Comparison of ENCODE assay signal across 18 cellular contexts in the genomic region with DNA sequence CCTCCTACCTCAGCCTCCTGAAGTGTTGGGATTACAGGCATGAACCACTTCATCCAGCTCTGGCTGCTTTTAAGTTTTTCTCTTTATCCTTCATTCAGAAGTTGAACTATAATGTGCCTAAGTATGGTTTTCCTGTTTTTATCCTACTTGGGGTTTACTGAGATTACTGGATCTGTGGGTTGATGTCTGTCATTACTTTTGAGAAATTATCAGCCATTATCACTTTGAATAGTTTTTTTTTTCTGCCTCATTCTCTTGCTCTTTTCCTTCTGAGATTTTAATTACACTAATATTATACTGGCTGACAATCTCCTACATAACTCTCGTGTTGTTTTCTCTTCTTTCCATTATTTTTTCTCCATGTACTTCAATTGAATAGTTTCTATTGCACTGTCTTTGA. TPM values are rescaled to one million over a fixed set of nuclear protein-coding genes. Genes with fewer than 3 reads are reported as not detected.
DNase-seq lines count a peak whose midpoint lies in the region; ATAC-seq and FAIRE-seq lines count a peak whose summit lies in the region.
"Had no signal": no experiment of that assay in that cellular context is flagged by ENCODE, and none has a peak within 500 bp of the region (broad histone marks: within the 10 kb centered on the region; RNA-seq: fewer than 3 reads in every experiment).

No MANE protein-coding gene starts in this region.

- no peak for ATAC-seq in activated T-cell treated with anti-CD3 and anti-CD28 coated beads, Interleukin-2, amount 50 U/mL, for 72 hours (replicated peaks in 1 of 2)
- no peak for ATAC-seq in HG03095 (IDR thresholded peaks at IDR 0.05; ENCODE audit: unreplicated experiment)
- ATAC-seq: A549; CD8-positive, alpha-beta T cell had no signal

- H3K4me1 Mint-ChIP-seq in activated T-cell treated with anti-CD3 and anti-CD28 coated beads, Interleukin-2, amount 50 U/mL, for 72 hours (ENCODE audit: low read depth), result no peaks in the 10 kb centered on the region
- H3K4me1 Mint-ChIP-seq: B cell had no signal

- no peak overlapping the region for H3K4me3 Mint-ChIP-seq in activated T-cell treated with anti-CD3 and anti-CD28 coated beads, Interleukin-2, amount 50 U/mL, for 72 hours
- H3K4me3 Mint-ChIP-seq: B cell; CD4-positive, alpha-beta T cell; CD8-positive, alpha-beta T cell had no signal

- peaks cover 24% of the 10 kb centered on the region for H3K27me3 Mint-ChIP-seq in activated T-cell treated with anti-CD3 and anti-CD28 coated beads, Interleukin-2, amount 50 U/mL, for 72 hours (ENCODE audit: low read depth)

- no peak for DNase-seq in activated T-cell treated with anti-CD3 and anti-CD28 coated beads, Interleukin-2, amount 50 U/mL, for 72 hours
- no peak for DNase-seq in activated T-cell treated with anti-CD3 and anti-CD28 coated beads, Interleukin-2, amount 50 U/mL, for 48 hours
- DNase-seq in hypothalamus (lab: John Stamatoyannopoulos, UW), result no peak
- DNase-seq: AML-193; Caco-2; Calu3; CD4-positive, alpha-beta T cell; CD8-positive, alpha-beta T cell; DMS79 treated with DMSO at 0.1 percent for 48 hours; GF-D8 had no signal

- peak overlapping the region; percentile 38 for H3K27ac Mint-ChIP-seq in activated T-cell treated with anti-CD3 and anti-CD28 coated beads, Interleukin-2, amount 50 U/mL, for 72 hours
- H3K27ac Mint-ChIP-seq: B cell; CD4-positive, alpha-beta T cell; CD8-positive, alpha-beta T cell had no signal

- peak; percentile 14 for FAIRE-seq in colon (lab: Jason Lieb, UNC)
- FAIRE-seq: D721Med, G401.6, GM12891, GM19239 had no signal

- H3K36me3 Mint-ChIP-seq in activated T-cell treated with anti-CD3 and anti-CD28 coated beads, Interleukin-2, amount 50 U/mL, for 72 hours (ENCODE audit: insufficient read depth in 2 of 2), result no peaks in the 10 kb centered on the region
- H3K36me3 Mint-ChIP-seq: CD8-positive, alpha-beta T cell had no signal

- peaks cover 0 to 1% of the 10 kb centered on the region in 2 donors for H3K9me3 Mint-ChIP-seq in activated T-cell treated with anti-CD3 and anti-CD28 coated beads, Interleukin-2, amount 50 U/mL, for 72 hours
- H3K9me3 Mint-ChIP-seq: CD4-positive, alpha-beta T cell; CD8-positive, alpha-beta T cell had no signal

RNA-seq across cellular contexts. Expression of gene MORC4, which starts 47.6 kb away (rescaled TPM):
- total RNA-seq in activated T-cell treated with anti-CD3 and anti-CD28 coated beads, Interleukin-2, amount 50 U/mL, for 72 hours, result 10 to 100 TPM; 10.5 to 14.7 TPM
